In the genomic region with DNA sequence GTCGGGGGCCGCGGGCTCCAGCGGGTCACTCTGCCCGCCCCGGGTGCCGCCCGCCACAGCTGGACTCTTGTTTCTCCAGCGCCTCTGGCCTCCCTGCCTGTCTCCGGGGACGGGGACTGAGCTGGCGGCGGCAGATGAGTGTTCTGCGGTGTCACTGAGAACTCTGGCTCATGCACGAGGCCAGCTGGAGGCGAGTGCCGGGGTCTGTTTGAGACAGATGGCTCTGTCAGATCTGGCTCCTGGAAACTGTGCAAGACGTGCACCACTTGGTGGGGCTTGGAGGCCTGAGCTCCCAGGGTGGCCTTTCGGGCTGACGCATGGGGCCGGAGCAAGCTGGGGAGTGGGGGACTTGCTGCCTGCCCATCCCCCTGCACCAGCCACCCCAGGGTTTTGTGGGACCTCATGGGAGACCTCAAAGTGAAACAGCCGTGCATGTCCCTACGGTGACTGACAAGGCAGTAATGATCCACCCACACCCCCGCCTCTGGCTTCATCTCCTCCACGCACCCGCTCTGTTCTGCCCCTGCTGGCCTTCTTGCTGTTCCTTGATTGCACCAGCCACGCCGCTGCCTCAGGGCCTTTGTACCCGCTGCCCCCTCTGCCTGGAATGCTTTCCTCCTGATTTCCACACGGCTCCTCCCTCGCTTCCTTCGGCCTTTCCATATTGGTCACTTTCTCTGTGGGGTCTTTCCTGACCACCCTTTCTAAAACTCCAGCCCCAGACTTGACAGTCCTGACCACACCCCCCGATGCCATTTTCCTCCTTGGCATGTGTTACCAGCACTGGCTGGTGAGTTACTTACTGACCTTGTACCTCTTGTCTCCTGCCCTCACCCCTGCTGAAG, we compare ENCODE assay signal across 1 cellular context.
TF ChIP-seq lines count a peak whose summit lies in the region.

No MANE protein-coding gene starts in this region.

TF ChIP-seq in K562, 482 proteins besides CTCF, POLR2A, EP300 and RAD21 (continued from another document and continues in another):
- TF ChIP-seq PURB (CRISPR knock-in tag; IDR thresholded peaks at IDR 0.05; ENCODE audit: low read depth), result no peak
- TF ChIP-seq, protein P1, sequence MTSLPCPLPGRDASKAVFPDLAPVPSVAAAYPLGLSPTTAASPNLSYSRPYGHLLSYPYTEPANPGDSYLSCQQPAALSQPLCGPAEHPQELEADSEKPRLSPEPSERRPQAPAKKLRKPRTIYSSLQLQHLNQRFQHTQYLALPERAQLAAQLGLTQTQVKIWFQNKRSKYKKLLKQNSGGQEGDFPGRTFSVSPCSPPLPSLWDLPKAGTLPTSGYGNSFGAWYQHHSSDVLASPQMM (CRISPR knock-in tag; IDR thresholded peaks at IDR 0.05), result no peak
- TF ChIP-seq, protein P2, sequence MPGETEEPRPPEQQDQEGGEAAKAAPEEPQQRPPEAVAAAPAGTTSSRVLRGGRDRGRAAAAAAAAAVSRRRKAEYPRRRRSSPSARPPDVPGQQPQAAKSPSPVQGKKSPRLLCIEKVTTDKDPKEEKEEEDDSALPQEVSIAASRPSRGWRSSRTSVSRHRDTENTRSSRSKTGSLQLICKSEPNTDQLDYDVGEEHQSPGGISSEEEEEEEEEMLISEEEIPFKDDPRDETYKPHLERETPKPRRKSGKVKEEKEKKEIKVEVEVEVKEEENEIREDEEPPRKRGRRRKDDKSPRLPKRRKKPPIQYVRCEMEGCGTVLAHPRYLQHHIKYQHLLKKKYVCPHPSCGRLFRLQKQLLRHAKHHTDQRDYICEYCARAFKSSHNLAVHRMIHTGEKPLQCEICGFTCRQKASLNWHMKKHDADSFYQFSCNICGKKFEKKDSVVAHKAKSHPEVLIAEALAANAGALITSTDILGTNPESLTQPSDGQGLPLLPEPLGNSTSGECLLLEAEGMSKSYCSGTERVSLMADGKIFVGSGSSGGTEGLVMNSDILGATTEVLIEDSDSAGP (CRISPR knock-in tag; IDR thresholded peaks at IDR 0.05), result no peak
- TF ChIP-seq ZNF507 (tag; conservative IDR thresholded peaks at IDR 0.05), result no peak
- TF ChIP-seq KDM4B (IDR thresholded peaks at IDR 0.05; ENCODE audit: borderline replicate concordance in 2 of 2, low read depth in 1 of 2), result no peak
- no peak for TF ChIP-seq TFAM (CRISPR knock-in tag; conservative IDR thresholded peaks at IDR 0.05)
- TF ChIP-seq CTBP1 (IDR thresholded peaks at IDR 0.05; ENCODE audit: borderline replicate concordance), result no peak
- no peak for TF ChIP-seq ATF1 (CRISPR knock-in tag; IDR thresholded peaks at IDR 0.05)
- TF ChIP-seq ATF1 (tag; IDR thresholded peaks at IDR 0.05), result 0 out of 2 replicates have a peak, but pooled peaks have one; percentile 13
- TF ChIP-seq BMI1 (IDR thresholded peaks at IDR 0.05; ENCODE audit: low read length), result no peak
- TF ChIP-seq HIVEP1 (CRISPR knock-in tag; IDR thresholded peaks at IDR 0.05), result no peak
- TF ChIP-seq, protein P3, sequence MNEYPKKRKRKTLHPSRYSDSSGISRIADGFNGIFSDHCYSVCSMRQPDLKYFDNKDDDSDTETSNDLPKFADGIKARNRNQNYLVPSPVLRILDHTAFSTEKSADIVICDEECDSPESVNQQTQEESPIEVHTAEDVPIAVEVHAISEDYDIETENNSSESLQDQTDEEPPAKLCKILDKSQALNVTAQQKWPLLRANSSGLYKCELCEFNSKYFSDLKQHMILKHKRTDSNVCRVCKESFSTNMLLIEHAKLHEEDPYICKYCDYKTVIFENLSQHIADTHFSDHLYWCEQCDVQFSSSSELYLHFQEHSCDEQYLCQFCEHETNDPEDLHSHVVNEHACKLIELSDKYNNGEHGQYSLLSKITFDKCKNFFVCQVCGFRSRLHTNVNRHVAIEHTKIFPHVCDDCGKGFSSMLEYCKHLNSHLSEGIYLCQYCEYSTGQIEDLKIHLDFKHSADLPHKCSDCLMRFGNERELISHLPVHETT (CRISPR knock-in tag; conservative IDR thresholded peaks at IDR 0.05 in 1 of 2, IDR thresholded peaks at IDR 0.05 in 1 of 2), result no peak
- TF ChIP-seq PYGO2 (tag; IDR thresholded peaks at IDR 0.05), result no peak
- TF ChIP-seq MCM3 (IDR thresholded peaks at IDR 0.05), result no peak
- no peak for TF ChIP-seq SLC30A9 (CRISPR knock-in tag; IDR thresholded peaks at IDR 0.05)
- TF ChIP-seq ZBTB1 (CRISPR knock-in tag; IDR thresholded peaks at IDR 0.05; ENCODE audit: borderline replicate concordance, low read depth), result no peak
- TF ChIP-seq BCOR (IDR thresholded peaks at IDR 0.05), result peak; percentile 91
- TF ChIP-seq, protein P4, sequence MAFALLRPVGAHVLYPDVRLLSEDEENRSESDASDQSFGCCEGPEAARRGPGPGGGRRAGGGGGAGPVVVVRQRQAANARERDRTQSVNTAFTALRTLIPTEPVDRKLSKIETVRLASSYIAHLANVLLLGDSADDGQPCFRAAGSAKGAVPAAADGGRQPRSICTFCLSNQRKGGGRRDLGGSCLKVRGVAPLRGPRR (CRISPR knock-in tag; IDR thresholded peaks at IDR 0.05), result no peak
- TF ChIP-seq PML (IDR thresholded peaks at IDR 0.05; ENCODE audit: low read length), result no peak
- TF ChIP-seq TCF7 (IDR thresholded peaks at IDR 0.05; ENCODE audit: borderline replicate concordance), result no peak
- TF ChIP-seq, protein P5, sequence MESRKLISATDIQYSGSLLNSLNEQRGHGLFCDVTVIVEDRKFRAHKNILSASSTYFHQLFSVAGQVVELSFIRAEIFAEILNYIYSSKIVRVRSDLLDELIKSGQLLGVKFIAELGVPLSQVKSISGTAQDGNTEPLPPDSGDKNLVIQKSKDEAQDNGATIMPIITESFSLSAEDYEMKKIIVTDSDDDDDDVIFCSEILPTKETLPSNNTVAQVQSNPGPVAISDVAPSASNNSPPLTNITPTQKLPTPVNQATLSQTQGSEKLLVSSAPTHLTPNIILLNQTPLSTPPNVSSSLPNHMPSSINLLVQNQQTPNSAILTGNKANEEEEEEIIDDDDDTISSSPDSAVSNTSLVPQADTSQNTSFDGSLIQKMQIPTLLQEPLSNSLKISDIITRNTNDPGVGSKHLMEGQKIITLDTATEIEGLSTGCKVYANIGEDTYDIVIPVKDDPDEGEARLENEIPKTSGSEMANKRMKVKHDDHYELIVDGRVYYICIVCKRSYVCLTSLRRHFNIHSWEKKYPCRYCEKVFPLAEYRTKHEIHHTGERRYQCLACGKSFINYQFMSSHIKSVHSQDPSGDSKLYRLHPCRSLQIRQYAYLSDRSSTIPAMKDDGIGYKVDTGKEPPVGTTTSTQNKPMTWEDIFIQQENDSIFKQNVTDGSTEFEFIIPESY (CRISPR knock-in tag; IDR thresholded peaks at IDR 0.05), result peak; percentile 69
- TF ChIP-seq, protein P6, sequence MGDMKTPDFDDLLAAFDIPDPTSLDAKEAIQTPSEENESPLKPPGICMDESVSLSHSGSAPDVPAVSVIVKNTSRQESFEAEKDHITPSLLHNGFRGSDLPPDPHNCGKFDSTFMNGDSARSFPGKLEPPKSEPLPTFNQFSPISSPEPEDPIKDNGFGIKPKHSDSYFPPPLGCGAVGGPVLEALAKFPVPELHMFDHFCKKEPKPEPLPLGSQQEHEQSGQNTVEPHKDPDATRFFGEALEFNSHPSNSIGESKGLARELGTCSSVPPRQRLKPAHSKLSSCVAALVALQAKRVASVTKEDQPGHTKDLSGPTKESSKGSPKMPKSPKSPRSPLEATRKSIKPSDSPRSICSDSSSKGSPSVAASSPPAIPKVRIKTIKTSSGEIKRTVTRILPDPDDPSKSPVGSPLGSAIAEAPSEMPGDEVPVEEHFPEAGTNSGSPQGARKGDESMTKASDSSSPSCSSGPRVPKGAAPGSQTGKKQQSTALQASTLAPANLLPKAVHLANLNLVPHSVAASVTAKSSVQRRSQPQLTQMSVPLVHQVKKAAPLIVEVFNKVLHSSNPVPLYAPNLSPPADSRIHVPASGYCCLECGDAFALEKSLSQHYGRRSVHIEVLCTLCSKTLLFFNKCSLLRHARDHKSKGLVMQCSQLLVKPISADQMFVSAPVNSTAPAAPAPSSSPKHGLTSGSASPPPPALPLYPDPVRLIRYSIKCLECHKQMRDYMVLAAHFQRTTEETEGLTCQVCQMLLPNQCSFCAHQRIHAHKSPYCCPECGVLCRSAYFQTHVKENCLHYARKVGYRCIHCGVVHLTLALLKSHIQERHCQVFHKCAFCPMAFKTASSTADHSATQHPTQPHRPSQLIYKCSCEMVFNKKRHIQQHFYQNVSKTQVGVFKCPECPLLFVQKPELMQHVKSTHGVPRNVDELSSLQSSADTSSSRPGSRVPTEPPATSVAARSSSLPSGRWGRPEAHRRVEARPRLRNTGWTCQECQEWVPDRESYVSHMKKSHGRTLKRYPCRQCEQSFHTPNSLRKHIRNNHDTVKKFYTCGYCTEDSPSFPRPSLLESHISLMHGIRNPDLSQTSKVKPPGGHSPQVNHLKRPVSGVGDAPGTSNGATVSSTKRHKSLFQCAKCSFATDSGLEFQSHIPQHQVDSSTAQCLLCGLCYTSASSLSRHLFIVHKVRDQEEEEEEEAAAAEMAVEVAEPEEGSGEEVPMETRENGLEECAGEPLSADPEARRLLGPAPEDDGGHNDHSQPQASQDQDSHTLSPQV (IDR thresholded peaks at IDR 0.05), result 0 out of 2 replicates have a peak, but pooled peaks have one; percentile 30
- TF ChIP-seq POLR3A (IDR thresholded peaks at IDR 0.05; ENCODE audit: borderline replicate concordance, extremely low read depth, insufficient read depth, insufficient read length), result no peak
- TF ChIP-seq NUFIP1 (IDR thresholded peaks at IDR 0.05; ENCODE audit: partially characterized antibody), result no peak
- TF ChIP-seq DMBX1 (CRISPR knock-in tag; IDR thresholded peaks at IDR 0.05; ENCODE audit: borderline replicate concordance), result no peak
- TF ChIP-seq NFIX (CRISPR knock-in tag; IDR thresholded peaks at IDR 0.05; ENCODE audit: low read depth), result no peak
- no peak for TF ChIP-seq ILK (tag; IDR thresholded peaks at IDR 0.05; ENCODE audit: borderline replicate concordance, low read depth)
- TF ChIP-seq, protein P7, sequence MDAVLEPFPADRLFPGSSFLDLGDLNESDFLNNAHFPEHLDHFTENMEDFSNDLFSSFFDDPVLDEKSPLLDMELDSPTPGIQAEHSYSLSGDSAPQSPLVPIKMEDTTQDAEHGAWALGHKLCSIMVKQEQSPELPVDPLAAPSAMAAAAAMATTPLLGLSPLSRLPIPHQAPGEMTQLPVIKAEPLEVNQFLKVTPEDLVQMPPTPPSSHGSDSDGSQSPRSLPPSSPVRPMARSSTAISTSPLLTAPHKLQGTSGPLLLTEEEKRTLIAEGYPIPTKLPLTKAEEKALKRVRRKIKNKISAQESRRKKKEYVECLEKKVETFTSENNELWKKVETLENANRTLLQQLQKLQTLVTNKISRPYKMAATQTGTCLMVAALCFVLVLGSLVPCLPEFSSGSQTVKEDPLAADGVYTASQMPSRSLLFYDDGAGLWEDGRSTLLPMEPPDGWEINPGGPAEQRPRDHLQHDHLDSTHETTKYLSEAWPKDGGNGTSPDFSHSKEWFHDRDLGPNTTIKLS (IDR thresholded peaks at IDR 0.05; ENCODE audit: borderline replicate concordance, low read depth), result no peak
- no peak for TF ChIP-seq SMC3 (conservative IDR thresholded peaks at IDR 0.05; ENCODE audit: insufficient read depth, low read depth, low read length)
- TF ChIP-seq SMARCA4 (IDR thresholded peaks at IDR 0.05), result no peak
- TF ChIP-seq ZNF780A (CRISPR knock-in tag; IDR thresholded peaks at IDR 0.05), result no peak
- no peak for TF ChIP-seq CC2D1A (IDR thresholded peaks at IDR 0.05)
- no peak for TF ChIP-seq CSDE1 (IDR thresholded peaks at IDR 0.05)
- TF ChIP-seq, protein P8, sequence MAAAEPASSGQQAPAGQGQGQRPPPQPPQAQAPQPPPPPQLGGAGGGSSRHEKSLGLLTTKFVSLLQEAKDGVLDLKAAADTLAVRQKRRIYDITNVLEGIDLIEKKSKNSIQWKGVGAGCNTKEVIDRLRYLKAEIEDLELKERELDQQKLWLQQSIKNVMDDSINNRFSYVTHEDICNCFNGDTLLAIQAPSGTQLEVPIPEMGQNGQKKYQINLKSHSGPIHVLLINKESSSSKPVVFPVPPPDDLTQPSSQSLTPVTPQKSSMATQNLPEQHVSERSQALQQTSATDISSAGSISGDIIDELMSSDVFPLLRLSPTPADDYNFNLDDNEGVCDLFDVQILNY (CRISPR knock-in tag; IDR thresholded peaks at IDR 0.05), result no peak
- TF ChIP-seq ZNF79 (CRISPR knock-in tag; IDR thresholded peaks at IDR 0.05; ENCODE audit: low read depth), result no peak
- TF ChIP-seq, protein P9, sequence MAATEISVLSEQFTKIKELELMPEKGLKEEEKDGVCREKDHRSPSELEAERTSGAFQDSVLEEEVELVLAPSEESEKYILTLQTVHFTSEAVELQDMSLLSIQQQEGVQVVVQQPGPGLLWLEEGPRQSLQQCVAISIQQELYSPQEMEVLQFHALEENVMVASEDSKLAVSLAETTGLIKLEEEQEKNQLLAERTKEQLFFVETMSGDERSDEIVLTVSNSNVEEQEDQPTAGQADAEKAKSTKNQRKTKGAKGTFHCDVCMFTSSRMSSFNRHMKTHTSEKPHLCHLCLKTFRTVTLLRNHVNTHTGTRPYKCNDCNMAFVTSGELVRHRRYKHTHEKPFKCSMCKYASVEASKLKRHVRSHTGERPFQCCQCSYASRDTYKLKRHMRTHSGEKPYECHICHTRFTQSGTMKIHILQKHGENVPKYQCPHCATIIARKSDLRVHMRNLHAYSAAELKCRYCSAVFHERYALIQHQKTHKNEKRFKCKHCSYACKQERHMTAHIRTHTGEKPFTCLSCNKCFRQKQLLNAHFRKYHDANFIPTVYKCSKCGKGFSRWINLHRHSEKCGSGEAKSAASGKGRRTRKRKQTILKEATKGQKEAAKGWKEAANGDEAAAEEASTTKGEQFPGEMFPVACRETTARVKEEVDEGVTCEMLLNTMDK (IDR thresholded peaks at IDR 0.05; ENCODE audit: borderline replicate concordance, insufficient read depth, low read depth, low read length, poor library complexity, severe bottlenecking), result no peak
- TF ChIP-seq, protein P10, sequence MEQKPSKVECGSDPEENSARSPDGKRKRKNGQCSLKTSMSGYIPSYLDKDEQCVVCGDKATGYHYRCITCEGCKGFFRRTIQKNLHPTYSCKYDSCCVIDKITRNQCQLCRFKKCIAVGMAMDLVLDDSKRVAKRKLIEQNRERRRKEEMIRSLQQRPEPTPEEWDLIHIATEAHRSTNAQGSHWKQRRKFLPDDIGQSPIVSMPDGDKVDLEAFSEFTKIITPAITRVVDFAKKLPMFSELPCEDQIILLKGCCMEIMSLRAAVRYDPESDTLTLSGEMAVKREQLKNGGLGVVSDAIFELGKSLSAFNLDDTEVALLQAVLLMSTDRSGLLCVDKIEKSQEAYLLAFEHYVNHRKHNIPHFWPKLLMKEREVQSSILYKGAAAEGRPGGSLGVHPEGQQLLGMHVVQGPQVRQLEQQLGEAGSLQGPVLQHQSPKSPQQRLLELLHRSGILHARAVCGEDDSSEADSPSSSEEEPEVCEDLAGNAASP (IDR thresholded peaks at IDR 0.05), result no peak
- TF ChIP-seq, protein P11, sequence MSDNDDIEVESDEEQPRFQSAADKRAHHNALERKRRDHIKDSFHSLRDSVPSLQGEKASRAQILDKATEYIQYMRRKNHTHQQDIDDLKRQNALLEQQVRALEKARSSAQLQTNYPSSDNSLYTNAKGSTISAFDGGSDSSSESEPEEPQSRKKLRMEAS (CRISPR knock-in tag; IDR thresholded peaks at IDR 0.05), result peak; percentile 95
- TF ChIP-seq SMAD4 (CRISPR knock-in tag; conservative IDR thresholded peaks at IDR 0.05), result 0 out of 2 replicates have a peak, but pooled peaks have one; percentile 44
- TF ChIP-seq SP1 (CRISPR knock-in tag; IDR thresholded peaks at IDR 0.05), result no peak
- TF ChIP-seq E2F3 (CRISPR knock-in tag; IDR thresholded peaks at IDR 0.05), result no peak
- no peak for TF ChIP-seq HNRNPK (IDR thresholded peaks at IDR 0.05; ENCODE audit: low read depth, low read length, poor library complexity, severe bottlenecking)
- TF ChIP-seq RBFOX2 (IDR thresholded peaks at IDR 0.05; ENCODE audit: low read depth, low read length), result no peak
- no peak for TF ChIP-seq TBL1XR1 (IDR thresholded peaks at IDR 0.05; ENCODE audit: low read length in 2 of 2)
